ENCODE assay signal across 1 cellular context in the genomic region with DNA sequence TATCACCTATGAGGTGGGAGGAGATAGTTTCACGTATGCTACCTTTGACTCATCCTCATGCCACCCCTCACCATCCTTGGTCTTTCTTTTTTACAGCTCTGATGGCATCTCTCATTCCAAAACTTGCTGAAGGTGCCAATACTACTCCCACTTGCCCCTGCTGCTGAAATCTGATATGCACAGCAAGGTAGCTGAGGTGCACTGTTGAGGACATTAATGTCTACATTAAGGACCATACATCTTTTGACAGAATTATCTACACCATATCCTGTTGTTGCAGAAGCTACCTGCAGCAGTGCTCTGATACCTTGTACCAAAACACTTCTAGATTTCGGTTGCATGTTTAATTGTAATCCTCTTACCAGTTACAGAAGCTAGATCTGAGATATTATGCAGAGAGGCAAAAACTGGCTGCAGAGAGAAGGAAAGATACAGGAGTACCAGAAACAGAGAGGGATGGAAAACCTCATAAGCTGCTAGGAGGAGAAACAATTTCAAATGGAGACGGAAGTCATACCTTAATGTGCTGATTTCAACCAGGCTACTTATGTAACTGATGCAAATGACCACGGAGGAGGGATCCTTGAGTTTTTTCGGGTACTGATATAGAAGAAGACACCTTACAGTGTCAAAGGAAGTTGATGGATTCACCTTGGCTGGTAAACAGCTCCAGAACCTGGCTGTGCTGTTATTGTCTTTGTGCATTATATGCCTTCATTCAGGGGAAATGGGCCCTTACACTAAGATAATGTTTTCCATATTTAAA.
A peak's percentile ranks its signal among the peaks of the same experiment; 100 is the strongest.
TF ChIP-seq lines count a peak whose summit lies in the region.

No MANE protein-coding gene starts in this region.

TF ChIP-seq in HEK293, 187 proteins besides CTCF, POLR2A, EP300 and RAD21:
- peak; percentile 44; the same call in 1 of the 2 replicates for TF ChIP-seq ZNF214 (tag by site-specific recombination; IDR thresholded peaks at IDR 0.05; ENCODE audit: borderline replicate concordance)
- no peak for TF ChIP-seq EGR2 (tag by site-specific recombination; IDR thresholded peaks at IDR 0.05; ENCODE audit: low read depth)
